Comparison of ENCODE assay signal across 3 cellular contexts in genomic region chr14:91755560-91755959, GRCh38.
TF ChIP-seq lines count a peak whose summit lies in the region.

No MANE protein-coding gene starts in this region.

TF ChIP-seq in IMR-90, 13 proteins besides CTCF, POLR2A, EP300 and RAD21:
- TF ChIP-seq ELK1 (IDR thresholded peaks at IDR 0.05; ENCODE audit: borderline replicate concordance, low read depth, low read length) (no peak), CHD1 (IDR thresholded peaks at IDR 0.05; ENCODE audit: low read depth, low read length) (no peak), CEBPB (IDR thresholded peaks at IDR 0.05; ENCODE audit: low read depth, low read length) (peak; percentile 85), RCOR1 (IDR thresholded peaks at IDR 0.05; ENCODE audit: insufficient replicate concordance, low read length) (no peak), SMC3 (IDR thresholded peaks at IDR 0.05; ENCODE audit: low read depth, low read length) (no peak)

TF ChIP-seq in liver, 16 proteins besides CTCF, POLR2A, EP300 and RAD21:
- TF ChIP-seq REST (IDR thresholded peaks at IDR 0.05) (no peak), HNF4G (IDR thresholded peaks at IDR 0.05) (no peak), ATF3 (IDR thresholded peaks at IDR 0.05) (peak; percentile 70), MAX (IDR thresholded peaks at IDR 0.05) (peak; percentile 26), HNF4A (conservative IDR thresholded peaks at IDR 0.05) (peak; percentile 40 to 47), ZBTB33 (IDR thresholded peaks at IDR 0.05) (peak; percentile 30), YY1 (IDR thresholded peaks at IDR 0.05) (peak; percentile 44), SP1 (IDR thresholded peaks at IDR 0.05) (peak; percentile 33), TAF1 (conservative IDR thresholded peaks at IDR 0.05) (no peak), FOXA1 (IDR thresholded peaks at IDR 0.05) (no peak), EGR1 (IDR thresholded peaks at IDR 0.05; ENCODE audit: low read depth in 2 of 2) (no peak), JUND (IDR thresholded peaks at IDR 0.05) (peak in 1 of 2 donors; percentile 36), GABPA (IDR thresholded peaks at IDR 0.05 in 1 of 2, conservative IDR thresholded peaks at IDR 0.05 in 1 of 2) (peak in 1 of 2 donors; percentile 20), RXRA (IDR thresholded peaks at IDR 0.05) (peak in 1 of 2 donors; percentile 44), NR2F2 (IDR thresholded peaks at IDR 0.05) (no peak), FOXA2 (IDR thresholded peaks at IDR 0.05) (no peak)

TF ChIP-seq in SK-N-SH treated with all-trans-retinoic acid at 6 μM for 48 hours, 23 proteins besides CTCF, POLR2A, EP300 and RAD21 (continued from another document):
- TF ChIP-seq PATZ1 (CRISPR knock-in tag; IDR thresholded peaks at IDR 0.05; ENCODE audit: borderline replicate concordance), result no peak
- TF ChIP-seq SNAI2 (CRISPR knock-in tag; IDR thresholded peaks at IDR 0.05), result no peak
TF ChIP-seq in SK-N-SH treated with all-trans-retinoic acid at 6 μM for 48 hours: peak in this region for 0.
